ENCODE assay signal across 9 cellular contexts in the genomic region with DNA sequence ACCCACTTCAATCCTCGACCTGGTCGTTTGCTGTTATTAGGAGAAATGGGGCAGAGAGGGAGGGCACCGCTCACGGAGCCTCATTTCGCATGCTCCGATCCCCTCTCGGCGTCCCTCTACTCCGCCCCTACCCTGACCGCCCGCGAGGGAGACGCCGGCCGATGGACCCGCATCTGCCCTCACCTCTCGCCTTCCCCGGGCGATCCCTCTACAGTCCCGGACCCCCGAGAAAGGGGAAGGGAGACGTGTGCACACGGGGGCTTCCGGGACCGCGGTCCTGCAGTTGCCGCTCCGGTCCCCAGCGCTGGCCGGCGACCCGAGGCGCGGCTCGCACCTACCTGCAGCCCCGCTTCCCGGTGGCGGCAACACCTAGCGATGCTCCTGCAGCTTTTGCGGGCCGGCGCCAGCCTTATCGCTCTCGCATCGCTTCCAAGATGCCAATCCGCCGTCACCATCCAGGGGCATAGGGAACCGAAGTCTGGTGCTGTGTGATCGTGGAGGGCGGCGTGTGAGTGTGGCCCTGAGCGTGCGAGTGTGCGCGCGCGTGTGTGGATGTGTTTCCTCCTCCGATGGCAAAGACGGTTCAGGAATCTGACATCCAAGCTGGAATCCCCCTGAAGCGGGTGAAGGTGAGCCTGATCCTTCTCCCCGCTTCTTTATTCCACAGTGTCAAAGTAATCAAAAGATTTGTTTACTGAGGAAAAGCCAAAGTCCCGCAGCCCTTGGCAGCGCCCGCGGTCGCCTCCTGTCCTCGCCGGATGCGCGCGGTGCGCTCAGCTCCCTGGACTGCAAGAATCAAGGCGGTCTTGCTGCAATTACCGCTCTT.
A peak's percentile ranks its signal among the peaks of the same experiment; 100 is the strongest.
DNase-seq lines count a peak whose midpoint lies in the region; ATAC-seq, FAIRE-seq and TF ChIP-seq lines count a peak whose summit lies in the region.
"Had no signal": no experiment of that assay in that cellular context is flagged by ENCODE, and none has a peak within 500 bp of the region (broad histone marks: within the 10 kb centered on the region; RNA-seq: fewer than 3 reads in every experiment).

No MANE protein-coding gene starts in this region.

- H2AFZ ChIP-seq in astrocyte (ENCODE audit: low read depth, low read length): peak overlapping the region; percentile 69

- peak overlapping the region; percentile 83 for H3K4me3 Mint-ChIP-seq in astrocyte (ENCODE audit: unreplicated experiment)

- peaks cover 5% of the 10 kb centered on the region for H3K4me1 Mint-ChIP-seq in astrocyte (ENCODE audit: low read depth, unreplicated experiment)

- H3K4me3 ChIP-seq in astrocyte (ENCODE audit: insufficient read depth, low read depth, low read length): peak overlapping the region; percentile 38

- in situ Hi-C loops in KBM-7 (cut with MboI; ENCODE audit: low pct_unique_long_range_greater_than_20kb, low sequenced_read_pairs): no loop called here

- peak; percentile 21 for DNase-seq in KBM-7
- no peak for DNase-seq in astrocyte (ENCODE audit: low read depth)
- peak; percentile 29 for DNase-seq in inferior parietal cortex (ENCODE audit: extremely low spot score)
- DNase-seq in stimulated activated CD4-positive, alpha-beta T cell treated with anti-CD3 and anti-CD28 coated beads, Interleukin-4, amount 100 ng/mL, for 1 hour: peak; percentile 20
- no peak for DNase-seq in NCI-H1092 (lab: John Stamatoyannopoulos, UW)

- no peak for FAIRE-seq in astrocyte (lab: Jason Lieb, UNC)

- H4K20me1 ChIP-seq in astrocyte (ENCODE audit: insufficient read depth, low read length): no peaks in the 10 kb centered on the region

- H3K9ac ChIP-seq in astrocyte (ENCODE audit: low read length): no peak overlapping the region
- H3K9ac ChIP-seq: KMS-11 had no signal

- H3K27me3 Mint-ChIP-seq in astrocyte (ENCODE audit: low read depth, unreplicated experiment): peaks cover 25% of the 10 kb centered on the region

- H3K27ac ChIP-seq in astrocyte (ENCODE audit: low read depth, low read length): no peak overlapping the region
- H3K27ac ChIP-seq: KMS-11 had no signal

- H3K4me1 ChIP-seq in astrocyte (ENCODE audit: insufficient read depth, low read length): peaks cover 16% of the 10 kb centered on the region

- H3K9me3 ChIP-seq in astrocyte (ENCODE audit: insufficient read depth, low read depth, low read length): no peaks in the 10 kb centered on the region

- no peaks in the 10 kb centered on the region for H3K79me2 ChIP-seq in astrocyte (ENCODE audit: insufficient read depth, low read length)

- ATAC-seq in GM19452 (IDR thresholded peaks at IDR 0.05; ENCODE audit: unreplicated experiment) (no peak), HG03196 (IDR thresholded peaks at IDR 0.05; ENCODE audit: unreplicated experiment) (no peak), HG03095 (IDR thresholded peaks at IDR 0.05; ENCODE audit: unreplicated experiment) (no peak)

- no peaks in the 10 kb centered on the region for H3K9me3 Mint-ChIP-seq in astrocyte (ENCODE audit: unreplicated experiment)

- peak overlapping the region; percentile 86 for H3K4me2 ChIP-seq in astrocyte (ENCODE audit: low read length)

- H3K36me3 ChIP-seq in astrocyte (ENCODE audit: insufficient read depth, low read length): no peaks in the 10 kb centered on the region

- H3K36me3 Mint-ChIP-seq in astrocyte (ENCODE audit: low read depth, unreplicated experiment): no peaks in the 10 kb centered on the region

- H3K27ac Mint-ChIP-seq in astrocyte (ENCODE audit: unreplicated experiment): no peak overlapping the region

- peaks cover 36% of the 10 kb centered on the region for H3K27me3 ChIP-seq in astrocyte (ENCODE audit: insufficient read depth, low read length)

- TF ChIP-seq CTCF in astrocyte (IDR thresholded peaks at IDR 0.05; ENCODE audit: insufficient read depth, low read depth, low read length): no peak

Comparison
In these comparisons a context has a peak if more than half of its experiments do, and no peak if none do; other contexts are left out.
1. DNase-seq: peak in KBM-7 (single experiment), inferior parietal cortex (single experiment) and stimulated activated CD4-positive, alpha-beta T cell treated with anti-CD3 and anti-CD28 coated beads, Interleukin-4, amount 100 ng/mL, for 1 hour (single experiment); none in astrocyte (single experiment) and NCI-H1092 (single experiment).